ENCODE assay signal across 31 cellular contexts in genomic region chr15:81962438-81962837, GRCh38.
"Had no signal": no experiment of that assay in that cellular context is flagged by ENCODE, and none has a peak within 500 bp of the region (broad histone marks: within the 10 kb centered on the region; RNA-seq: fewer than 3 reads in every experiment).

No MANE protein-coding gene starts in this region.

- DNase-seq: Karpas-422, MG63, NCI-H1048, NCI-H1092 treated with DMSO at 0.1 percent for 48 hours, NCI-H1417, NCI-H1436, NCI-H146, NCI-H1694, NCI-H187, NCI-H1930, NCI-H2029 treated with DMSO at 0.1 percent for 48 hours, NCI-H2081 treated with DMSO at 0.1 percent for 48 hours, NCI-H2107, NCI-H2171, NCI-H226, NCI-H446 treated with DMSO at 0.1 percent for 48 hours, NCI-H510A, NCI-H524, NCI-H526, NCI-H774, OCI-M1, PC-3, Peyer's patch, Right ventricle myocardium superior, RPMI8226, SHP77 treated with DMSO at 0.1 percent for 48 hours, SK-N-SH, SW 1271, T-helper 1 cell, T-helper 2 cell had no signal

- H3K27ac ChIP-seq: Peyer's patch, SJSA1 had no signal

- H3K4me1 ChIP-seq: Peyer's patch had no signal

- ATAC-seq: PC-3 had no signal

- H3K9me3 ChIP-seq: Peyer's patch, SJSA1, SK-N-SH had no signal

- H3K36me3 ChIP-seq: MG63, Peyer's patch, SJSA1 had no signal

- H3K4me3 ChIP-seq: MG63, Peyer's patch, SJSA1 had no signal
